Comparison of ENCODE assay signal across 8 cellular contexts in genomic region chrX:142266417-142266816, GRCh38.
"Had no signal": no experiment of that assay in that cellular context is flagged by ENCODE, and none has a peak within 500 bp of the region (broad histone marks: within the 10 kb centered on the region; RNA-seq: fewer than 3 reads in every experiment).

No MANE protein-coding gene starts in this region.

- H3K27me3 Mint-ChIP-seq: IgD-negative memory B cell had no signal

- FAIRE-seq: HepG2, HTR-8/SVneo, K562 had no signal

- H3K27ac ChIP-seq: HL-60 had no signal

- H3K27ac Mint-ChIP-seq: IgD-negative memory B cell had no signal

- H3K4me1 Mint-ChIP-seq: IgD-negative memory B cell had no signal

- H3K4me3 ChIP-seq: K562 had no signal

- DNase-seq: IMR-90, KBM-7, KG1 had no signal

- H3K36me3 Mint-ChIP-seq: IgD-negative memory B cell had no signal
